11 cellular contexts compared by ENCODE assay signal in the genomic region with DNA sequence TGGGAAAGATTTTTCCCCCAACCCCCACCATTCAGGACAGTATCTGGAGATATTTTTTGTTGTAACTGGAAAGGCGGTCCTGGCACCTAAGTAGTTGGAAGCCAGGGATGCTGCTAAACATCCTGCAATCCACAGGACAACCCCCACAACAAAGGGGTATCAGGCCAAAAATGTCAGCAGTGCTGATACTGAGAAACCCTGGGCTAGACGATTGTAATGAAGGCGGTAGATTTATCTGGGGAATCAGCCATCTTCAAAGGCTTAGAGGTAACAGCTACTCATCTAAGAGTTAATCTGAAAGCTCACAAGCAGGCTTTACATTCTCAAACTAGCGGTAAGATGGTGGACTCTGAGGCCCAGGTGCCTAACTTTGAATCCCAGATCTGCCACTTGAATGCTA. TPM values are rescaled to one million over a fixed set of nuclear protein-coding genes. Genes with fewer than 3 reads are reported as not detected.
"Had no signal": no experiment of that assay in that cellular context is flagged by ENCODE, and none has a peak within 500 bp of the region (broad histone marks: within the 10 kb centered on the region; RNA-seq: fewer than 3 reads in every experiment).

No MANE protein-coding gene starts in this region.

- H3K4me3 ChIP-seq: GM23248, GM23338, HAP-1 had no signal

- ATAC-seq: GM23338, HCT116 had no signal

- H3K4me2 ChIP-seq: GM23338 had no signal

- H3K4me1 ChIP-seq: HAP-1 had no signal

- H3K9ac ChIP-seq: GM23248 had no signal

- H3K4me3 Mint-ChIP-seq: GM23338, H9, HFFc6 had no signal

- H3K27ac ChIP-seq: GM23248 had no signal

- H3K9me3 ChIP-seq: HAP-1 had no signal

- H3K27ac Mint-ChIP-seq: GM23338, H9, HFFc6 had no signal

- H3K36me3 ChIP-seq: HAP-1 had no signal

- DNase-seq: GM23248, GOT3, H7, H9, HCEC 1CT, HFFc6 had no signal

- H3K9me3 Mint-ChIP-seq: GM23338, H9 had no signal

RNA-seq across cellular contexts. Expression of gene NMUR2, which starts 59.0 kb away (rescaled TPM):
- total RNA-seq: GM23248, GM23338, H1, H4, H7, HFFc6 had no signal
- polyA plus RNA-seq: GM23248, GM23338 had no signal
